ENCODE assay signal across 2 cellular contexts in genomic region chr21:45552696-45553391, GRCh38.
TF ChIP-seq lines count a peak whose summit lies in the region.

No MANE protein-coding gene starts in this region.

TF ChIP-seq in SK-N-SH, 30 proteins besides CTCF, POLR2A, EP300 and RAD21 (continued from another document):
- TF ChIP-seq USF2 (IDR thresholded peaks at IDR 0.05; ENCODE audit: borderline replicate concordance, low read depth, low read length) (no peak), POLR2AphosphoS5 (IDR thresholded peaks at IDR 0.05; ENCODE audit: low read depth, low read length) (no peak), CHD2 (IDR thresholded peaks at IDR 0.05; ENCODE audit: low read length, partially characterized antibody) (no peak), MXI1 (IDR thresholded peaks at IDR 0.05; ENCODE audit: low read depth, low read length) (no peak), SMC3 (IDR thresholded peaks at IDR 0.05; ENCODE audit: low read depth, low read length) (no peak), YY1 (IDR thresholded peaks at IDR 0.05; ENCODE audit: low read depth) (no peak)

TF ChIP-seq in SK-N-SH treated with all-trans-retinoic acid at 6 μM for 48 hours, 23 proteins besides CTCF, POLR2A, EP300 and RAD21 (continued from another document):
- TF ChIP-seq POU6F1 (CRISPR knock-in tag; IDR thresholded peaks at IDR 0.05; ENCODE audit: borderline replicate concordance, low read depth) (no peak), ZNF565 (CRISPR knock-in tag; conservative IDR thresholded peaks at IDR 0.05; ENCODE audit: low read depth) (no peak), ZFP30 (CRISPR knock-in tag; IDR thresholded peaks at IDR 0.05) (no peak), CSRNP3 (CRISPR knock-in tag; IDR thresholded peaks at IDR 0.05) (no peak), PPARA (CRISPR knock-in tag; IDR thresholded peaks at IDR 0.05; ENCODE audit: borderline replicate concordance) (no peak), ZFP3 (CRISPR knock-in tag; IDR thresholded peaks at IDR 0.05) (no peak), ARNTL (CRISPR knock-in tag; IDR thresholded peaks at IDR 0.05; ENCODE audit: borderline replicate concordance, low read depth) (no peak), ZC3H10 (CRISPR knock-in tag; IDR thresholded peaks at IDR 0.05) (no peak), ZNF70 (CRISPR knock-in tag; IDR thresholded peaks at IDR 0.05) (no peak), TOX (CRISPR knock-in tag; IDR thresholded peaks at IDR 0.05; ENCODE audit: borderline replicate concordance) (no peak), BACH2 (CRISPR knock-in tag; IDR thresholded peaks at IDR 0.05; ENCODE audit: borderline replicate concordance) (no peak)
TF ChIP-seq in SK-N-SH treated with all-trans-retinoic acid at 6 μM for 48 hours: peak in this region for 0.
